ENCODE assay signal across 8 cellular contexts in the genomic region with DNA sequence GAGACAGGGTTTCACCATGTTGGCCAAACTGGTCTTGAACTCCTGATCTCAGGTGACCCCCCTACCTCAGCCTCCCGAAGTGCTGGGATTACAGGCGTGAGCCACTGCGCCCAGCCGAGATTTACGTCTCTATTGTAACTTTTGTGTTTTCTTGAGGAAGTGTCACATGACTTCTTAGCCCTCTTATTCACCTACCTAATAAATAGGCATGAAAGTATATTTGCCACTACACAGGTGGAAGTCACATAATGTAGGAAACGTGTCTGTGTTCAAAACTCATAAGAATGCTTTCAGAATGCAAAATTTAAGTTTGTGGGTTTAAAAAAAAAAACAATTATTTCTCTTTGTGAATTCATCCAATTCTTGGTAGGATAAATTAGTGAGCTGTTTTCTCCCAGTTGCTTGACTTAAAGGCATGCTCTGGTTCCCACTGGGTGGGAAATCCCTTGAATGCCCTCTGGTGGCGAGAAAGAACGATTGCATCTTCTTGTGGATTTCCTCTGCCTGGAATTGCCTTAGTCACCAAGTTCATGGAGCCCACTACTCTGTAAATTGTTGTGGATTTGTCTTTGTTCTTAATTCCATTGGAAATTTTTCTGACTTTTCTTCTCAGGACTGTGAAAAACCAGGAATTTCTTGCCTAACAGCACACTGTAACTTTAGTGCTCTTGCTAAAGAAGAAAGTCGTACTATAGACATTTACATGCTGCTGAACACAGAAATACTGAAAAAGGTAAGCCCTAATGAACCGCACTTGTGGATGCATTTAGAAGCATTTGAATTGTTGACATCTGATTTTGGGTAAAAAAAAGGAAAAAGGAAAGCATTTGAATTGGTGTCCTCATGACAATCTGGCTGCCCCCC.
A peak's percentile ranks its signal among the peaks of the same experiment; 100 is the strongest.
DNase-seq lines count a peak whose midpoint lies in the region; ATAC-seq and TF ChIP-seq lines count a peak whose summit lies in the region.

No MANE protein-coding gene starts in this region.

- H3K4me2 ChIP-seq in DOHH2 (ENCODE audit: low read length) (no peak overlapping the region), GM23338 (no peak overlapping the region)

- DNase-seq in GM23338 (ENCODE audit: low spot score) (peak; percentile 91), NCI-H146 treated with DMSO at 0.1 percent for 48 hours (lab: John Stamatoyannopoulos, UW; ENCODE audit: unreplicated experiment) (peak; percentile 24), SW480 (ENCODE audit: low spot score) (peak; percentile 77), fibroblast of the aortic adventitia (ENCODE audit: low read depth) (peak; percentile 87), non-pigmented ciliary epithelial cell (ENCODE audit: low read depth) (peak; percentile 60)
- DNase-seq in T-helper 2 cell treated with Interferon-gamma antibody and Interleukin-4, amounts not matched to agents 5 μg/mL and 100 μg/mL, for 36 hours (ENCODE audit: low spot score) = no peak

- H3K4me1 ChIP-seq in DOHH2 (ENCODE audit: control insufficient read depth, low read length) = no peaks in the 10 kb centered on the region
- no peaks in the 10 kb centered on the region for H3K4me1 ChIP-seq in GM23338 (ENCODE audit: insufficient read depth)

- H3K9me3 ChIP-seq in DOHH2 (ENCODE audit: control insufficient read depth, insufficient read depth, low read length) = no peaks in the 10 kb centered on the region

- H3F3A ChIP-seq in DOHH2 (ENCODE audit: control insufficient read depth, insufficient read depth) (no peaks in the 10 kb centered on the region), GM23338 (replicated peaks; ENCODE audit: low read depth) (no peaks in the 10 kb centered on the region)

- no peaks in the 10 kb centered on the region for H3K4me1 Mint-ChIP-seq in GM23338
- peaks cover 5% of the 10 kb centered on the region for H3K4me1 Mint-ChIP-seq in T-helper 2 cell treated with Interferon-gamma antibody and Interleukin-4, amounts not matched to agents 5 μg/mL and 100 μg/mL, for 36 hours (ENCODE audit: low read depth)

- H3K27me3 ChIP-seq in DOHH2 (ENCODE audit: control insufficient read depth, low read length) (no peaks in the 10 kb centered on the region), GM23338 (ENCODE audit: insufficient read depth) (no peaks in the 10 kb centered on the region)

- H3K27ac ChIP-seq in DOHH2 (ENCODE audit: low read depth, low read length) (no peak overlapping the region), GM23338 (ENCODE audit: low read depth) (no peak overlapping the region)

- H4K20me1 ChIP-seq in DOHH2 (ENCODE audit: control insufficient read depth, insufficient read depth, low read depth, low read length) (no peaks in the 10 kb centered on the region), GM23338 (replicated peaks; ENCODE audit: insufficient read depth) (no peaks in the 10 kb centered on the region)

- H3K36me3 ChIP-seq in DOHH2 (ENCODE audit: control insufficient read depth, low read length) (no peaks in the 10 kb centered on the region), GM23338 (ENCODE audit: insufficient read depth) (no peaks in the 10 kb centered on the region)

- H3K27ac Mint-ChIP-seq in GM23338 = no peak overlapping the region; the same call in 1 of the 2 replicates
- no peak overlapping the region for H3K27ac Mint-ChIP-seq in T-helper 2 cell treated with Interferon-gamma antibody and Interleukin-4, amounts not matched to agents 5 μg/mL and 100 μg/mL, for 36 hours

- TF ChIP-seq CTCF in DOHH2 (IDR thresholded peaks at IDR 0.05; ENCODE audit: low read depth, low read length, poor library complexity, severe bottlenecking) (peak; percentile 82), GM23338 (conservative IDR thresholded peaks at IDR 0.05; ENCODE audit: low read depth in 2 of 2) (peak; percentile 94 to 95), fibroblast of the aortic adventitia (IDR thresholded peaks at IDR 0.05; ENCODE audit: insufficient read depth, low read length) (peak; percentile 93)

- peaks cover 4% of the 10 kb centered on the region; the same call in 1 of the 3 replicates for H3K36me3 Mint-ChIP-seq in GM23338 (ENCODE audit: low read depth)
- H3K36me3 Mint-ChIP-seq in T-helper 2 cell treated with Interferon-gamma antibody and Interleukin-4, amounts not matched to agents 5 μg/mL and 100 μg/mL, for 36 hours (ENCODE audit: low read depth) = no peaks in the 10 kb centered on the region

- H3K9me2 ChIP-seq in DOHH2 (replicated peaks; ENCODE audit: control insufficient read depth, low read length) (no peaks in the 10 kb centered on the region), GM23338 (ENCODE audit: insufficient read depth) (no peaks in the 10 kb centered on the region; the same call in 1 of the 2 replicates)

- H3K4me3 Mint-ChIP-seq in GM23338 = no peak overlapping the region
- no peak overlapping the region for H3K4me3 Mint-ChIP-seq in T-helper 2 cell treated with Interferon-gamma antibody and Interleukin-4, amounts not matched to agents 5 μg/mL and 100 μg/mL, for 36 hours

- ATAC-seq in GM23338 (peak; percentile 92), GM18909 (IDR thresholded peaks at IDR 0.05; ENCODE audit: poor library complexity, unreplicated experiment) (no peak)

- H3K79me2 ChIP-seq in DOHH2 (ENCODE audit: control insufficient read depth, low read length) = no peaks in the 10 kb centered on the region
- H3K79me2 ChIP-seq in GM23338 (replicated peaks; ENCODE audit: insufficient read depth) = no peaks in the 10 kb centered on the region

- H3K4me3 ChIP-seq in DOHH2 (ENCODE audit: low read length) (no peak overlapping the region), GM23338 (no peak overlapping the region), fibroblast of the aortic adventitia (ENCODE audit: low read depth, low read length) (no peak overlapping the region)

- peaks cover 14% of the 10 kb centered on the region for H3K9me3 Mint-ChIP-seq in GM23338
- peaks cover 5% of the 10 kb centered on the region for H3K9me3 Mint-ChIP-seq in T-helper 2 cell treated with Interferon-gamma antibody and Interleukin-4, amounts not matched to agents 5 μg/mL and 100 μg/mL, for 36 hours

- H2AFZ ChIP-seq in GM23338 = no peak overlapping the region

- H3K27me3 Mint-ChIP-seq in GM23338 (ENCODE audit: insufficient read depth, low read depth, poor library complexity) = no peaks in the 10 kb centered on the region
- peaks cover 5% of the 10 kb centered on the region for H3K27me3 Mint-ChIP-seq in T-helper 2 cell treated with Interferon-gamma antibody and Interleukin-4, amounts not matched to agents 5 μg/mL and 100 μg/mL, for 36 hours (ENCODE audit: low read depth)

TF ChIP-seq in GM23338, 12 proteins besides CTCF, POLR2A, EP300 and RAD21:
- TF ChIP-seq NANOG (IDR thresholded peaks at IDR 0.05; ENCODE audit: borderline replicate concordance) (no peak), CREB1 (CRISPR knock-in tag; IDR thresholded peaks at IDR 0.05; ENCODE audit: low read depth) (0 out of 2 replicates have a peak, but pooled peaks have one; percentile 19)
